Comparison of ENCODE assay signal across 29 cellular contexts in the genomic region with DNA sequence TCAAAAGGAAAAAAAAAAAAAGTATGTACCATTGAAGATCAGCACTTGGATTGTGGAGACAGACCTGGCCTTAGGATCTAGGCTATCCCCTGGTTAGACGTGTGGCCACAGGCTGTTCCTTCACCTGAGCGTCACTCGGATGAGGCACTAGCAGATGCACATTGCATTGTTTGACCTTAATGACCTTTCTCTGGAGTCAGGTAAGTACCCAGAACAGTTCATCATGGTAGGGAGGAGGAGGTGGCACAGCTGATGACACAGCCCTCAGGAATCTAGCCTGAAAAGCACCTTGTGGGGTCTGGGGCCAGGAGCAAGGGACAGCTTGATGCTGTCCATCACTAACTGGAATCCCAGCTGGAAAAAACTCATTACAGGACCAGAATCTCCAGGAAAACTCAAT. TPM values are rescaled to one million over a fixed set of nuclear protein-coding genes. Genes with fewer than 3 reads are reported as not detected.
A peak's percentile ranks its signal among the peaks of the same experiment; 100 is the strongest.
DNase-seq lines count a peak whose midpoint lies in the region; ATAC-seq and TF ChIP-seq lines count a peak whose summit lies in the region.
"Had no signal": no experiment of that assay in that cellular context is flagged by ENCODE, and none has a peak within 500 bp of the region (broad histone marks: within the 10 kb centered on the region; RNA-seq: fewer than 3 reads in every experiment).

No MANE protein-coding gene starts in this region.

- no peak for DNase-seq in activated CD4-positive, alpha-beta memory T cell treated with anti-CD3 and anti-CD28 coated beads for 36 hours
- DNase-seq in activated CD4-positive, alpha-beta memory T cell treated with anti-CD3 and anti-CD28 coated beads, Interleukin-2, amount 10 ng/mL, durations not matched to agents 7 days and 5 days = no peak
- DNase-seq in T-helper 17 cell (no peak), spleen (peak; percentile 25), cerebellum (ENCODE audit: low spot score) (no peak), mucosa of descending colon (no peak)
- DNase-seq in effector memory CD8-positive, alpha-beta T cell = no peak
- DNase-seq: activated CD4-positive, alpha-beta T cell treated with anti-CD3 and anti-CD28 coated beads for 1 hour; AML-193; brain microvascular endothelial cell; colonic mucosa; DMS53; esophagus squamous epithelium; GDM1; GOT3; Kasumi-1; NCI-H1694; NCI-H2171; NCI-H526; posterior cingulate gyrus; SIG-M5 had no signal

- peak overlapping the region; percentile 51 for H3K27ac Mint-ChIP-seq in activated CD4-positive, alpha-beta memory T cell treated with anti-CD3 and anti-CD28 coated beads for 36 hours
- no peak overlapping the region for H3K27ac Mint-ChIP-seq in activated CD4-positive, alpha-beta memory T cell treated with anti-CD3 and anti-CD28 coated beads, Interleukin-2, amount 10 ng/mL, durations not matched to agents 7 days and 5 days
- H3K27ac Mint-ChIP-seq in T-helper 17 cell = peak overlapping the region; percentile 68
- peak overlapping the region; percentile 72 for H3K27ac Mint-ChIP-seq in effector memory CD8-positive, alpha-beta T cell
- H3K27ac Mint-ChIP-seq: type B pancreatic cell had no signal

- intact Hi-C loops in activated CD4-positive, alpha-beta memory T cell treated with anti-CD3 and anti-CD28 coated beads for 36 hours (cut with micrococcal nuclease) = no loop called here
- intact Hi-C loops in spleen (cut with DNase I; ENCODE audit: low total_unique reads) = no loop called here
- intact Hi-C loops in mucosa of descending colon (cut with DNase I, micrococcal nuclease) = no loop called here

- ATAC-seq in T-helper 17 cell = no peak
- ATAC-seq in effector memory CD8-positive, alpha-beta T cell (replicated peaks) = no peak
- ATAC-seq in mucosa of descending colon = no peak
- ATAC-seq in HG03097 (IDR thresholded peaks at IDR 0.05; ENCODE audit: low FRiP score, unreplicated experiment) = no peak
- ATAC-seq: Panc1 had no signal

- peaks cover 7% of the 10 kb centered on the region for H3K4me1 Mint-ChIP-seq in activated CD4-positive, alpha-beta memory T cell treated with anti-CD3 and anti-CD28 coated beads for 36 hours (ENCODE audit: low read depth)
- no peaks in the 10 kb centered on the region for H3K4me1 Mint-ChIP-seq in activated CD4-positive, alpha-beta memory T cell treated with anti-CD3 and anti-CD28 coated beads, Interleukin-2, amount 10 ng/mL, durations not matched to agents 7 days and 5 days
- peaks cover 4% of the 10 kb centered on the region for H3K4me1 Mint-ChIP-seq in T-helper 17 cell
- H3K4me1 Mint-ChIP-seq in effector memory CD8-positive, alpha-beta T cell (ENCODE audit: low read depth in 2 of 2) = peaks cover 0 to 2% of the 10 kb centered on the region in 2 donors

- TF ChIP-seq CTCF in spleen (IDR thresholded peaks at IDR 0.05 in 8 of 11, conservative IDR thresholded peaks at IDR 0.05 in 3 of 11) = no peak
- no peak for TF ChIP-seq CTCF in mucosa of descending colon (IDR thresholded peaks at IDR 0.05)

- H3K36me3 ChIP-seq in spleen (peaks cover 4 to 96% (median 65%) of the 10 kb centered on the region in 6 donors), mucosa of descending colon (ENCODE audit: low read depth) (no peaks in the 10 kb centered on the region)

- CTCF ChIA-PET in activated CD4-positive, alpha-beta memory T cell treated with anti-CD3 and anti-CD28 coated beads for 36 hours (lab: Charles Lee) = no interaction called here
- CTCF ChIA-PET in activated CD4-positive, alpha-beta memory T cell treated with anti-CD3 and anti-CD28 coated beads, Interleukin-2, amount 10 ng/mL, durations not matched to agents 7 days and 5 days (lab: Charles Lee) = no interaction called here

- H3K4me3 Mint-ChIP-seq in activated CD4-positive, alpha-beta memory T cell treated with anti-CD3 and anti-CD28 coated beads for 36 hours = no peak overlapping the region
- no peak overlapping the region for H3K4me3 Mint-ChIP-seq in activated CD4-positive, alpha-beta memory T cell treated with anti-CD3 and anti-CD28 coated beads, Interleukin-2, amount 10 ng/mL, durations not matched to agents 7 days and 5 days
- no peak overlapping the region for H3K4me3 Mint-ChIP-seq in T-helper 17 cell
- no peak overlapping the region for H3K4me3 Mint-ChIP-seq in effector memory CD8-positive, alpha-beta T cell
- H3K4me3 Mint-ChIP-seq: type B pancreatic cell had no signal

- no peak for TF ChIP-seq POLR2A in spleen (IDR thresholded peaks at IDR 0.05)

- no peak overlapping the region for H3K27ac ChIP-seq in spleen
- H3K27ac ChIP-seq: brain microvascular endothelial cell, colonic mucosa, esophagus squamous epithelium, hepatocyte had no signal

- H3K4me3 ChIP-seq in spleen (no peak overlapping the region), mucosa of descending colon (no peak overlapping the region)
- H3K4me3 ChIP-seq: colonic mucosa, esophagus squamous epithelium, hepatocyte had no signal

- no peaks in the 10 kb centered on the region for H3K9me3 ChIP-seq in T-helper 17 cell (ENCODE audit: control insufficient read depth, low read length, poor library complexity, severe bottlenecking)
- H3K9me3 ChIP-seq in spleen = no peaks in the 10 kb centered on the region
- H3K9me3 ChIP-seq in mucosa of descending colon = no peaks in the 10 kb centered on the region
- H3K9me3 ChIP-seq: colonic mucosa, esophagus squamous epithelium had no signal

- H3K27me3 ChIP-seq in spleen (replicated peaks in 1 of 7) = no peaks in the 10 kb centered on the region
- H3K27me3 ChIP-seq: brain microvascular endothelial cell, colonic mucosa, esophagus squamous epithelium, hepatocyte had no signal

- peaks cover 0 to 6% (median 1%) of the 10 kb centered on the region in 6 donors for H3K4me1 ChIP-seq in spleen
- no peaks in the 10 kb centered on the region for H3K4me1 ChIP-seq in mucosa of descending colon (ENCODE audit: low read depth)
- H3K4me1 ChIP-seq: colonic mucosa, esophagus squamous epithelium had no signal

- no peaks in the 10 kb centered on the region for H3K27me3 Mint-ChIP-seq in activated CD4-positive, alpha-beta memory T cell treated with anti-CD3 and anti-CD28 coated beads for 36 hours
- no peaks in the 10 kb centered on the region for H3K27me3 Mint-ChIP-seq in activated CD4-positive, alpha-beta memory T cell treated with anti-CD3 and anti-CD28 coated beads, Interleukin-2, amount 10 ng/mL, durations not matched to agents 7 days and 5 days
- H3K27me3 Mint-ChIP-seq in T-helper 17 cell = no peaks in the 10 kb centered on the region
- no peaks in the 10 kb centered on the region for H3K27me3 Mint-ChIP-seq in effector memory CD8-positive, alpha-beta T cell
- H3K27me3 Mint-ChIP-seq: type B pancreatic cell had no signal

- 84 to 98% (median 94%) methylated on average over 3 of the region's 3 CpGs for WGBS in spleen, 5 donors

- POLR2A ChIA-PET in activated CD4-positive, alpha-beta memory T cell treated with anti-CD3 and anti-CD28 coated beads for 36 hours (lab: Charles Lee) = no interaction called here
- POLR2A ChIA-PET in activated CD4-positive, alpha-beta memory T cell treated with anti-CD3 and anti-CD28 coated beads, Interleukin-2, amount 10 ng/mL, durations not matched to agents 7 days and 5 days (lab: Charles Lee) = no interaction called here

- H3K36me3 Mint-ChIP-seq in activated CD4-positive, alpha-beta memory T cell treated with anti-CD3 and anti-CD28 coated beads for 36 hours = peaks cover 23% of the 10 kb centered on the region
- H3K36me3 Mint-ChIP-seq in activated CD4-positive, alpha-beta memory T cell treated with anti-CD3 and anti-CD28 coated beads, Interleukin-2, amount 10 ng/mL, durations not matched to agents 7 days and 5 days (ENCODE audit: low read depth) = peaks cover 58% of the 10 kb centered on the region
- no peaks in the 10 kb centered on the region for H3K36me3 Mint-ChIP-seq in T-helper 17 cell (ENCODE audit: low read depth)
- H3K36me3 Mint-ChIP-seq in effector memory CD8-positive, alpha-beta T cell (ENCODE audit: insufficient read depth) = peaks cover 51% of the 10 kb centered on the region

- no peaks in the 10 kb centered on the region for H3K9me3 Mint-ChIP-seq in activated CD4-positive, alpha-beta memory T cell treated with anti-CD3 and anti-CD28 coated beads for 36 hours
- H3K9me3 Mint-ChIP-seq in activated CD4-positive, alpha-beta memory T cell treated with anti-CD3 and anti-CD28 coated beads, Interleukin-2, amount 10 ng/mL, durations not matched to agents 7 days and 5 days = no peaks in the 10 kb centered on the region
- H3K9me3 Mint-ChIP-seq in effector memory CD8-positive, alpha-beta T cell = no peaks in the 10 kb centered on the region
- H3K9me3 Mint-ChIP-seq: type B pancreatic cell had no signal

RNA-seq across cellular contexts. Expression of a gene that starts 21.2 kb away (rescaled TPM):
- 10 to 100 TPM; 76.4 to 82.0 TPM for total RNA-seq in activated CD4-positive, alpha-beta memory T cell treated with anti-CD3 and anti-CD28 coated beads for 36 hours
- total RNA-seq in activated CD4-positive, alpha-beta memory T cell treated with anti-CD3 and anti-CD28 coated beads, Interleukin-2, amount 10 ng/mL, durations not matched to agents 7 days and 5 days = 100 to 1,000 TPM; 123 to 132 TPM
- total RNA-seq in T-helper 17 cell = 100 to 1,000 TPM; 107 to 108 TPM
- total RNA-seq in spleen = 100 to 1,000 TPM in 6 of 7 donors, 10 to 100 TPM in 1; 98.8 to 150 (median 122) TPM
- 100 to 1,000 TPM in 1 of 3 donors, 10 to 100 TPM in 2; 59.7 to 105 (median 78.6) TPM for polyA plus RNA-seq in spleen
- 25.0 TPM for total RNA-seq in cerebellum
- total RNA-seq in mucosa of descending colon = 10 to 100 TPM; 34.4 to 50.9 (median 43.8) TPM

RNA-seq across cellular contexts. Expression of a gene that starts 24.5 kb away (rescaled TPM):
- total RNA-seq in activated CD4-positive, alpha-beta memory T cell treated with anti-CD3 and anti-CD28 coated beads for 36 hours = not detected
- total RNA-seq in activated CD4-positive, alpha-beta memory T cell treated with anti-CD3 and anti-CD28 coated beads, Interleukin-2, amount 10 ng/mL, durations not matched to agents 7 days and 5 days = under 1 TPM in 1 of 2 experiments, not detected in 1; 0.05 TPM
- total RNA-seq in T-helper 17 cell = not detected
- total RNA-seq in spleen = under 1 TPM in 1 of 7 donors, not detected in 6; 0.30 TPM
- under 1 TPM; 0.13 to 0.32 (median 0.18) TPM for polyA plus RNA-seq in spleen
- total RNA-seq in cerebellum = not detected
- total RNA-seq in mucosa of descending colon = under 1 TPM in 1 of 3 donors, not detected in 2; 0.22 TPM
- total RNA-seq: A172, colonic mucosa, esophagus squamous epithelium, frontal cortex, lower leg skin had no signal

RNA-seq across cellular contexts. Expression of a gene that starts 52.4 kb away (rescaled TPM):
- 1,000 to 10,000 TPM; 1,390 to 1,409 TPM for total RNA-seq in activated CD4-positive, alpha-beta memory T cell treated with anti-CD3 and anti-CD28 coated beads for 36 hours
- total RNA-seq in activated CD4-positive, alpha-beta memory T cell treated with anti-CD3 and anti-CD28 coated beads, Interleukin-2, amount 10 ng/mL, durations not matched to agents 7 days and 5 days = 1,000 to 10,000 TPM; 1,570 to 1,691 TPM
- total RNA-seq in T-helper 17 cell (1,000 to 10,000 TPM; 3,182 to 3,922 TPM), spleen (1,000 to 10,000 TPM in 4 of 7 donors, under 1 TPM in 3; under 0.01 to 8,075 (median 6,234) TPM), cerebellum (40,842 TPM), mucosa of descending colon (1,000 to 10,000 TPM; 2,195 to 6,222 (median 2,378) TPM)
- not detected for polyA plus RNA-seq in spleen
- polyA plus RNA-seq: hepatocyte, neural cell had no signal
